Comparison of ENCODE assay signal across 12 cellular contexts in the genomic region with DNA sequence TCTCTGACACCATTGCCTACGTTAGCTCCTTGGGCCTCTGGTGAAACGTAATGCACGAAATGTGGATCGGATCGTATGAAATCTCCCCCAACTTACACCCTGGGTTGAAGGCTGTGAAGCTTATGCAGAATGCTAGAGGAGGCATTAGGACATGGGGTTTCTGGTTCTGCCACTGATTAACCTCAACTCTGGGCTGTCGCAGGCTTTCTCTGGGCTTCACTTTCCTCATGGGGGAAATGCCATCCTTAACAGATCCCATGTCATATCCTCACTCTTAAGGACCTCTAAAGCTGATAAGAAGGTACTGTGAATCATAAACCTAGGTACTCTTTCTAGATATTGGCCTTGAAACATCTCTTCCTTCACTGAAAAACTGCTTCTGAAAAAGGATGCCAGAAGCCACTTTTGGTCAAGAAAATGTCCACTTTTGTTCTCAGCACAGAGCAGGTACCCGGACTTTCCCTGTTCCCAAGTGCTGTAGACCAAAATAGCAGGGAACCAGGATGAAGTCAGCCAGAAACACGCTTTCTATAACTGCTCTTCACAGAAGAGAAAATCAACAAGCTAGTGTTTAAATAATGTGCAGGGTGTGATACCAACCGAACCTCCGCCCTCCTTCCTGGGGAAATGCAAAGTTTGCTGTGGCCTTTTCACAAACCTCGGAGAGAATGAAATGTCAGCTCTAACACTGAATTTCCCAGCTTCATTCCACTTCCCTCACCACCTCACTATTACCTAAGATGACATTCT.
DNase-seq lines count a peak whose midpoint lies in the region; ATAC-seq and TF ChIP-seq lines count a peak whose summit lies in the region.
"Had no signal": no experiment of that assay in that cellular context is flagged by ENCODE, and none has a peak within 500 bp of the region (broad histone marks: within the 10 kb centered on the region; RNA-seq: fewer than 3 reads in every experiment).

No MANE protein-coding gene starts in this region.

- H3K36me3 Mint-ChIP-seq in CD8-positive, alpha-beta T cell: peaks cover 7% of the 10 kb centered on the region
- H3K36me3 Mint-ChIP-seq in progenitor cell of endocrine pancreas (ENCODE audit: insufficient read depth): peaks cover 3% of the 10 kb centered on the region
- H3K36me3 Mint-ChIP-seq in type B pancreatic cell: peaks cover 8% of the 10 kb centered on the region
- H3K36me3 Mint-ChIP-seq in neural progenitor cell: peaks cover 6% of the 10 kb centered on the region

- H3F3A ChIP-seq in neural progenitor cell (ENCODE audit: low read depth): no peaks in the 10 kb centered on the region

- H3K27ac Mint-ChIP-seq in CD8-positive, alpha-beta T cell: peak overlapping the region; percentile 94
- peak overlapping the region; percentile 6 for H3K27ac Mint-ChIP-seq in progenitor cell of endocrine pancreas
- H3K27ac Mint-ChIP-seq in type B pancreatic cell: no peak overlapping the region
- no peak overlapping the region for H3K27ac Mint-ChIP-seq in neural progenitor cell
- H3K27ac Mint-ChIP-seq: nephron progenitor cell had no signal

- H3K27me3 ChIP-seq in CD8-positive, alpha-beta T cell (ENCODE audit: insufficient read depth, low read length): no peaks in the 10 kb centered on the region
- no peaks in the 10 kb centered on the region for H3K27me3 ChIP-seq in neural progenitor cell
- H3K27me3 ChIP-seq: breast epithelium had no signal

- no peaks in the 10 kb centered on the region for H3K9me3 ChIP-seq in CD8-positive, alpha-beta T cell (ENCODE audit: low read length)
- no peaks in the 10 kb centered on the region for H3K9me3 ChIP-seq in neural progenitor cell (ENCODE audit: low read depth)
- H3K9me3 ChIP-seq: breast epithelium had no signal

- H3K4me3 ChIP-seq in CD8-positive, alpha-beta T cell (ENCODE audit: low read depth, low read length): peak overlapping the region; percentile 34
- no peak overlapping the region for H3K4me3 ChIP-seq in neural progenitor cell
- H3K4me3 ChIP-seq: breast epithelium had no signal

- no peak for TF ChIP-seq CTCF in CD8-positive, alpha-beta T cell (IDR thresholded peaks at IDR 0.05)
- TF ChIP-seq CTCF in progenitor cell of endocrine pancreas (IDR thresholded peaks at IDR 0.05; ENCODE audit: unreplicated experiment) (no peak), type B pancreatic cell (conservative IDR thresholded peaks at IDR 0.05) (no peak), neural progenitor cell (IDR thresholded peaks at IDR 0.05) (no peak)

- no peak for DNase-seq in CD8-positive, alpha-beta T cell
- DNase-seq in left cardiac atrium (no peak), progenitor cell of endocrine pancreas (ENCODE audit: low spot score, unreplicated experiment) (no peak), type B pancreatic cell (ENCODE audit: extremely low spot score, unreplicated experiment) (no peak), neural progenitor cell (ENCODE audit: low spot score) (no peak)
- no peak for DNase-seq in central memory CD4-positive, alpha-beta T cell
- DNase-seq: HCEC 1CT, nephron progenitor cell had no signal

- ATAC-seq in CD8-positive, alpha-beta T cell: no peak
- ATAC-seq in left cardiac atrium (peak; percentile 38 to 40), HG03521 (IDR thresholded peaks at IDR 0.05; ENCODE audit: unreplicated experiment) (no peak)
- ATAC-seq: HepG2 had no signal

- POLR2A ChIA-PET in CD8-positive, alpha-beta T cell (lab: Charles Lee): interaction anchor here (0.7 to 1.3 kb wide), 6 partner anchors 9 to 107 kb away, joined by 3 to 4 read pairs (median 3); no protein-coding TSS in a partner anchor

- H3K9ac ChIP-seq in neural progenitor cell: no peak overlapping the region

- CTCF ChIA-PET in CD8-positive, alpha-beta T cell (lab: Charles Lee): interaction anchor here (0.9 to 4.5 kb wide), 17 partner anchors 9 to 237 kb away, joined by 3 to 18 read pairs (median 4); no protein-coding TSS in a partner anchor

- no peak overlapping the region for H2AFZ ChIP-seq in neural progenitor cell (replicated peaks)

- H3K4me2 ChIP-seq in neural progenitor cell: no peak overlapping the region

- H3K36me3 ChIP-seq in CD8-positive, alpha-beta T cell (ENCODE audit: insufficient read depth, low read length): no peaks in the 10 kb centered on the region
- peaks cover 4% of the 10 kb centered on the region for H3K36me3 ChIP-seq in neural progenitor cell
- H3K36me3 ChIP-seq: breast epithelium had no signal

- H3K4me1 ChIP-seq in CD8-positive, alpha-beta T cell (ENCODE audit: insufficient read depth, low read length): peaks cover 64% of the 10 kb centered on the region
- no peaks in the 10 kb centered on the region for H3K4me1 ChIP-seq in neural progenitor cell
- H3K4me1 ChIP-seq: breast epithelium had no signal

- peak overlapping the region; percentile 70 for H3K4me3 Mint-ChIP-seq in CD8-positive, alpha-beta T cell
- no peak overlapping the region for H3K4me3 Mint-ChIP-seq in progenitor cell of endocrine pancreas (ENCODE audit: low read depth)
- H3K4me3 Mint-ChIP-seq in type B pancreatic cell: no peak overlapping the region
- no peak overlapping the region for H3K4me3 Mint-ChIP-seq in neural progenitor cell
- H3K4me3 Mint-ChIP-seq: nephron progenitor cell had no signal

- no peaks in the 10 kb centered on the region for H3K79me2 ChIP-seq in neural progenitor cell (ENCODE audit: low read depth)

- H3K27ac ChIP-seq in CD8-positive, alpha-beta T cell (ENCODE audit: low read depth, low read length): peak overlapping the region; percentile 25
- H3K27ac ChIP-seq in neural progenitor cell: no peak overlapping the region
- H3K27ac ChIP-seq: breast epithelium had no signal

- peaks cover 2% of the 10 kb centered on the region for H3K9me3 Mint-ChIP-seq in CD8-positive, alpha-beta T cell
- peaks cover 9% of the 10 kb centered on the region for H3K9me3 Mint-ChIP-seq in progenitor cell of endocrine pancreas (ENCODE audit: low read depth)
- H3K9me3 Mint-ChIP-seq in type B pancreatic cell: no peaks in the 10 kb centered on the region
- H3K9me3 Mint-ChIP-seq in neural progenitor cell: peaks cover 9% of the 10 kb centered on the region

- H3K4me1 Mint-ChIP-seq in CD8-positive, alpha-beta T cell (ENCODE audit: low read depth): peaks cover 79% of the 10 kb centered on the region
- peaks cover 19% of the 10 kb centered on the region for H3K4me1 Mint-ChIP-seq in progenitor cell of endocrine pancreas (ENCODE audit: low read depth)
- peaks cover 13% of the 10 kb centered on the region for H3K4me1 Mint-ChIP-seq in type B pancreatic cell (ENCODE audit: unreplicated experiment)
- H3K4me1 Mint-ChIP-seq in neural progenitor cell: peaks cover 17% of the 10 kb centered on the region

- H4K20me1 ChIP-seq in neural progenitor cell (ENCODE audit: low read depth): no peaks in the 10 kb centered on the region

- intact Hi-C loops in CD8-positive, alpha-beta T cell (cut with DNase I, micrococcal nuclease): loop anchor here (2.0 to 5.0 kb wide), 5 partner anchors 45 to 235 kb away; no protein-coding TSS in a partner anchor
- intact Hi-C loops in left cardiac atrium (cut with DNase I): no loop called here

- no peaks in the 10 kb centered on the region for H3K27me3 Mint-ChIP-seq in CD8-positive, alpha-beta T cell (ENCODE audit: low read depth)
- H3K27me3 Mint-ChIP-seq in progenitor cell of endocrine pancreas (no peaks in the 10 kb centered on the region), type B pancreatic cell (no peaks in the 10 kb centered on the region), neural progenitor cell (ENCODE audit: insufficient read depth, low read depth) (peaks cover 2% of the 10 kb centered on the region)

TF ChIP-seq in PFSK-1, 5 proteins besides CTCF, POLR2A, EP300 and RAD21:
- TF ChIP-seq TAF1 (IDR thresholded peaks at IDR 0.05; ENCODE audit: borderline replicate concordance, insufficient read depth, low read length) (no peak), POLR2AphosphoS5 (IDR thresholded peaks at IDR 0.05; ENCODE audit: low read depth, low read length) (peak; percentile 35; the same call in 1 of the 2 replicates)

Comparison
In these comparisons a context has a peak if more than half of its experiments do, and no peak if none do; other contexts are left out.
1. ATAC-seq: peak in left cardiac atrium (2 of 2); none in CD8-positive, alpha-beta T cell (single experiment) and HG03521 (single experiment).
2. H3K27ac Mint-ChIP-seq: peak in CD8-positive, alpha-beta T cell (single experiment) and progenitor cell of endocrine pancreas (single experiment); none in type B pancreatic cell (single experiment) and neural progenitor cell (single experiment).
3. intact Hi-C loops: an anchor here in CD8-positive, alpha-beta T cell (2.0 to 5.0 kb wide); none called in left cardiac atrium.